10 cellular contexts compared by ENCODE assay signal in genomic region chr20:58251979-58252591, GRCh38. TPM values are rescaled to one million over a fixed set of nuclear protein-coding genes. Genes with fewer than 3 reads are reported as not detected.
A peak's percentile ranks its signal among the peaks of the same experiment; 100 is the strongest.
DNase-seq lines count a peak whose midpoint lies in the region; ATAC-seq and TF ChIP-seq lines count a peak whose summit lies in the region.
"Had no signal": no experiment of that assay in that cellular context is flagged by ENCODE, and none has a peak within 500 bp of the region (broad histone marks: within the 10 kb centered on the region; RNA-seq: fewer than 3 reads in every experiment).

No MANE protein-coding gene starts in this region.

- H3K4me2 ChIP-seq in fibroblast of lung (ENCODE audit: extremely low read depth, insufficient read depth, low read length): no peak overlapping the region

- intact Hi-C loops in ovary (cut with DNase I): no loop called here
- intact Hi-C loops in sciatic nerve (cut with DNase I): no loop called here

- H3K27me3 Mint-ChIP-seq in activated naive CD4-positive, alpha-beta T cell treated with anti-CD3 and anti-CD28 coated beads, Interleukin-2, amount 10 ng/mL, durations not matched to agents 7 days and 5 days: no peaks in the 10 kb centered on the region

- H3K27me3 ChIP-seq in fibroblast of lung (ENCODE audit: control insufficient read depth, insufficient read depth, low read length) (no peaks in the 10 kb centered on the region), ovary (no peaks in the 10 kb centered on the region)
- H3K27me3 ChIP-seq: gastroesophageal sphincter had no signal

- H3K9me3 Mint-ChIP-seq in activated naive CD4-positive, alpha-beta T cell treated with anti-CD3 and anti-CD28 coated beads, Interleukin-2, amount 50 U/mL, for 72 hours: no peaks in the 10 kb centered on the region
- no peaks in the 10 kb centered on the region for H3K9me3 Mint-ChIP-seq in activated naive CD4-positive, alpha-beta T cell treated with anti-CD3 and anti-CD28 coated beads, Interleukin-2, amount 10 ng/mL, durations not matched to agents 7 days and 5 days

- TF ChIP-seq CTCF in fibroblast of lung (conservative IDR thresholded peaks at IDR 0.05 in 1 of 2, IDR thresholded peaks at IDR 0.05 in 1 of 2; ENCODE audit: low read depth in 1 of 2, low read length in 2 of 2) (no peak), ovary (IDR thresholded peaks at IDR 0.05) (no peak)

- peak; percentile 64 for ATAC-seq in activated naive CD4-positive, alpha-beta T cell treated with anti-CD3 and anti-CD28 coated beads, Interleukin-2, amount 50 U/mL, for 72 hours
- no peak for ATAC-seq in sciatic nerve
- ATAC-seq: gastroesophageal sphincter had no signal

- no peak overlapping the region for H2AFZ ChIP-seq in fibroblast of lung (ENCODE audit: low read length)

- no peak for TF ChIP-seq EP300 in ovary (IDR thresholded peaks at IDR 0.05)

- H4K20me1 ChIP-seq in fibroblast of lung (ENCODE audit: control insufficient read depth, extremely low read depth, insufficient read depth, low read length): no peaks in the 10 kb centered on the region

- H3K9ac ChIP-seq in fibroblast of lung (ENCODE audit: insufficient read depth, low read length): no peak overlapping the region

- no peaks in the 10 kb centered on the region for H3K79me2 ChIP-seq in fibroblast of lung (ENCODE audit: control insufficient read depth, insufficient read depth, low read length)

- H3K9me3 ChIP-seq in fibroblast of lung (ENCODE audit: control insufficient read depth, insufficient read depth, low read depth, low read length): no peaks in the 10 kb centered on the region
- H3K9me3 ChIP-seq in ovary: no peaks in the 10 kb centered on the region
- H3K9me3 ChIP-seq: gastroesophageal sphincter had no signal

- H3K4me1 ChIP-seq in fibroblast of lung (ENCODE audit: control insufficient read depth, extremely low read depth, insufficient read depth, low read length) (peaks cover 6% of the 10 kb centered on the region), ovary (ENCODE audit: insufficient read depth) (no peaks in the 10 kb centered on the region)
- H3K4me1 ChIP-seq: gastroesophageal sphincter had no signal

- peaks cover 19% of the 10 kb centered on the region for H3K4me1 Mint-ChIP-seq in activated naive CD4-positive, alpha-beta T cell treated with anti-CD3 and anti-CD28 coated beads, Interleukin-2, amount 10 ng/mL, durations not matched to agents 7 days and 5 days

- no peak overlapping the region for H3K4me3 ChIP-seq in fibroblast of lung (replicated peaks in 1 of 4; ENCODE audit: control extremely low read depth in 1 of 4, insufficient read depth in 1 of 4, low read depth in 3 of 4, low read length in 4 of 4)
- no peak overlapping the region for H3K4me3 ChIP-seq in ovary
- H3K4me3 ChIP-seq: gastroesophageal sphincter had no signal

- CTCF ChIA-PET in activated naive CD4-positive, alpha-beta T cell treated with anti-CD3 and anti-CD28 coated beads, Interleukin-2, amount 10 ng/mL, durations not matched to agents 7 days and 5 days (lab: Charles Lee): interaction anchor here (0.7 to 1.0 kb wide), 2 partner anchors 15 to 60 kb away, joined by 3 to 4 read pairs; no protein-coding TSS in a partner anchor

- 85 to 90% (median 88%) methylated on average over 2 of the region's 2 CpGs for WGBS in ovary, 3 donors

- TF ChIP-seq POLR2A in ovary (IDR thresholded peaks at IDR 0.05): no peak

- H3K36me3 Mint-ChIP-seq in activated naive CD4-positive, alpha-beta T cell treated with anti-CD3 and anti-CD28 coated beads, Interleukin-2, amount 50 U/mL, for 72 hours: peaks cover 6 to 37% of the 10 kb centered on the region in 2 donors
- peaks cover 32% of the 10 kb centered on the region for H3K36me3 Mint-ChIP-seq in activated naive CD4-positive, alpha-beta T cell treated with anti-CD3 and anti-CD28 coated beads, Interleukin-2, amount 10 ng/mL, durations not matched to agents 7 days and 5 days

- peaks cover 2% of the 10 kb centered on the region for H3K36me3 ChIP-seq in fibroblast of lung (ENCODE audit: control insufficient read depth, insufficient read depth, low read length)
- H3K36me3 ChIP-seq in ovary: no peaks in the 10 kb centered on the region

- H3K4me3 Mint-ChIP-seq in activated naive CD4-positive, alpha-beta T cell treated with anti-CD3 and anti-CD28 coated beads, Interleukin-2, amount 10 ng/mL, durations not matched to agents 7 days and 5 days: no peak overlapping the region

- no peak for DNase-seq in activated naive CD4-positive, alpha-beta T cell treated with anti-CD3 and anti-CD28 coated beads, Interleukin-2, amount 50 U/mL, for 72 hours (ENCODE audit: low spot score in 2 of 2)
- no peak for DNase-seq in activated naive CD4-positive, alpha-beta T cell treated with anti-CD3 and anti-CD28 coated beads, Interleukin-2, amount 10 ng/mL, durations not matched to agents 7 days and 5 days
- DNase-seq in RKO (ENCODE audit: low spot score) (peak; percentile 92), fibroblast of lung (ENCODE audit: low read depth in 2 of 2) (peak; percentile 88 to 91), stromal cell of bone marrow (ENCODE audit: low read depth) (peak; percentile 82), ovary (no peak), NCI-H1417 treated with DMSO at 0.1 percent for 48 hours (lab: John Stamatoyannopoulos, UW) (no peak), sciatic nerve (ENCODE audit: low spot score) (no peak)
- DNase-seq: activated effector memory CD4-positive, alpha-beta T cell treated with Interleukin-2 at 50 U/mL for 16 hours had no signal

- H3K27ac ChIP-seq in fibroblast of lung (ENCODE audit: insufficient read depth, low read length): peak overlapping the region; percentile 44
- H3K27ac ChIP-seq in ovary: no peak overlapping the region
- H3K27ac ChIP-seq: gastroesophageal sphincter had no signal

- no peak overlapping the region for H3K27ac Mint-ChIP-seq in activated naive CD4-positive, alpha-beta T cell treated with anti-CD3 and anti-CD28 coated beads, Interleukin-2, amount 50 U/mL, for 72 hours
- no peak overlapping the region for H3K27ac Mint-ChIP-seq in activated naive CD4-positive, alpha-beta T cell treated with anti-CD3 and anti-CD28 coated beads, Interleukin-2, amount 10 ng/mL, durations not matched to agents 7 days and 5 days

RNA-seq across cellular contexts. Expression of gene ANKRD60, which starts 23.6 kb away (rescaled TPM):
- total RNA-seq in activated naive CD4-positive, alpha-beta T cell treated with anti-CD3 and anti-CD28 coated beads, Interleukin-2, amount 50 U/mL, for 72 hours: not detected
- total RNA-seq in fibroblast of lung (not detected in 2 replicates), ovary (not detected), sciatic nerve (not detected)
- polyA plus RNA-seq in fibroblast of lung (not detected in 2 replicates), ovary (not detected)
- polyA plus RNA-seq in fibroblast of lung (2012): not detected in 2 replicates
- not detected in 2 replicates for polyA minus RNA-seq in fibroblast of lung (ENCODE audit: low replicate concordance)
- total RNA-seq: gastroesophageal sphincter had no signal

RNA-seq across cellular contexts. Expression of gene RAB22A, which starts 57.4 kb away (rescaled TPM):
- total RNA-seq in activated naive CD4-positive, alpha-beta T cell treated with anti-CD3 and anti-CD28 coated beads, Interleukin-2, amount 50 U/mL, for 72 hours: 10 to 100 TPM; 11.8 to 15.8 TPM
- total RNA-seq in fibroblast of lung (12.8 and 13.7 TPM in 2 replicates), ovary (10 to 100 TPM; 12.1 to 25.1 (median 21.4) TPM), sciatic nerve (27.1 TPM)
- polyA plus RNA-seq in fibroblast of lung (19.5 and 20.6 TPM in 2 replicates), ovary (10 to 100 TPM in 1 of 2 donors, 1 to 10 TPM in 1; 6.3 to 13.3 TPM)
- 10.7 and 11.7 TPM in 2 replicates for polyA plus RNA-seq in fibroblast of lung (2012)
- 3.9 and 13.0 TPM in 2 replicates for polyA minus RNA-seq in fibroblast of lung (ENCODE audit: low replicate concordance)

Comparison
In these comparisons a context has a peak if more than half of its experiments do, and no peak if none do; other contexts are left out.
1. DNase-seq: peak in RKO (single experiment), fibroblast of lung (2 of 2) and stromal cell of bone marrow (single experiment); none in activated naive CD4-positive, alpha-beta T cell treated with anti-CD3 and anti-CD28 coated beads, Interleukin-2, amount 50 U/mL, for 72 hours (0 of 2), activated naive CD4-positive, alpha-beta T cell treated with anti-CD3 and anti-CD28 coated beads, Interleukin-2, amount 10 ng/mL, durations not matched to agents 7 days and 5 days (single experiment), ovary (0 of 5), NCI-H1417 treated with DMSO at 0.1 percent for 48 hours (single experiment) and sciatic nerve (single experiment).